Comparison of ENCODE assay signal across 1 cellular context in genomic region chr5:5360878-5361520, GRCh38.
A peak's percentile ranks its signal among the peaks of the same experiment; 100 is the strongest.
TF ChIP-seq lines count a peak whose summit lies in the region.

No MANE protein-coding gene starts in this region.

TF ChIP-seq in HepG2, 621 proteins besides CTCF, POLR2A, EP300 and RAD21 (continued from another document and continues in another):
- no peak for TF ChIP-seq GTF3A (CRISPR knock-in tag; conservative IDR thresholded peaks at IDR 0.05)
- TF ChIP-seq SOX5 (CRISPR knock-in tag; IDR thresholded peaks at IDR 0.05; ENCODE audit: borderline replicate concordance), result peak; percentile 97
- peak; percentile 47 for TF ChIP-seq TBL1XR1 (IDR thresholded peaks at IDR 0.05; ENCODE audit: borderline replicate concordance, low read length, partially characterized antibody)
- 0 out of 2 replicates have a peak, but pooled peaks have one; percentile 62 for TF ChIP-seq ZNF501 (CRISPR knock-in tag; IDR thresholded peaks at IDR 0.05)
- TF ChIP-seq, protein P1, sequence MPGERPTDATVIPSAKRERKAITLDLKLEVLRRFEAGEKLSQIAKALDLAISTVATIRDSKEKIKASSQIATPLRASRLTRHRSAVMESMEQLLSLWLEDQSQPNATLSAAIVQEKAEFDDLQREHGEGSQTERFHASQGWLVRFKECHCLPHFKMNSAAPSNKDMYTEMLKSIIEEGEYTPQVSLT (CRISPR knock-in tag; IDR thresholded peaks at IDR 0.05; ENCODE audit: borderline replicate concordance, low read depth), result no peak
- TF ChIP-seq ATF7-NPFF (CRISPR knock-in tag; IDR thresholded peaks at IDR 0.05; ENCODE audit: low read depth), result no peak
- TF ChIP-seq CENPX (CRISPR knock-in tag; IDR thresholded peaks at IDR 0.05), result no peak
- no peak for TF ChIP-seq ZNF121 (CRISPR knock-in tag; IDR thresholded peaks at IDR 0.05)
- TF ChIP-seq HDAC6 (IDR thresholded peaks at IDR 0.05; ENCODE audit: low read depth, low read length), result no peak
- TF ChIP-seq ZNF160 (CRISPR knock-in tag; IDR thresholded peaks at IDR 0.05), result no peak
- no peak for TF ChIP-seq ETV5 (CRISPR knock-in tag; IDR thresholded peaks at IDR 0.05; ENCODE audit: borderline replicate concordance)
- no peak for TF ChIP-seq BCL3 (CRISPR knock-in tag; IDR thresholded peaks at IDR 0.05)
- TF ChIP-seq ZHX1 (CRISPR knock-in tag; IDR thresholded peaks at IDR 0.05; ENCODE audit: low read depth), result no peak
- no peak for TF ChIP-seq HNRNPL (IDR thresholded peaks at IDR 0.05; ENCODE audit: low read depth, low read length)
- TF ChIP-seq FOXC1 (CRISPR knock-in tag; IDR thresholded peaks at IDR 0.05; ENCODE audit: borderline replicate concordance), result no peak
- TF ChIP-seq ZNF549 (CRISPR knock-in tag; IDR thresholded peaks at IDR 0.05), result no peak
- TF ChIP-seq MAF1 (CRISPR knock-in tag; IDR thresholded peaks at IDR 0.05; ENCODE audit: borderline replicate concordance), result no peak
- TF ChIP-seq, protein P2, sequence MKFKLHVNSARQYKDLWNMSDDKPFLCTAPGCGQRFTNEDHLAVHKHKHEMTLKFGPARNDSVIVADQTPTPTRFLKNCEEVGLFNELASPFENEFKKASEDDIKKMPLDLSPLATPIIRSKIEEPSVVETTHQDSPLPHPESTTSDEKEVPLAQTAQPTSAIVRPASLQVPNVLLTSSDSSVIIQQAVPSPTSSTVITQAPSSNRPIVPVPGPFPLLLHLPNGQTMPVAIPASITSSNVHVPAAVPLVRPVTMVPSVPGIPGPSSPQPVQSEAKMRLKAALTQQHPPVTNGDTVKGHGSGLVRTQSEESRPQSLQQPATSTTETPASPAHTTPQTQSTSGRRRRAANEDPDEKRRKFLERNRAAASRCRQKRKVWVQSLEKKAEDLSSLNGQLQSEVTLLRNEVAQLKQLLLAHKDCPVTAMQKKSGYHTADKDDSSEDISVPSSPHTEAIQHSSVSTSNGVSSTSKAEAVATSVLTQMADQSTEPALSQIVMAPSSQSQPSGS (CRISPR knock-in tag; IDR thresholded peaks at IDR 0.05), result no peak
- no peak for TF ChIP-seq ZNF17 (CRISPR knock-in tag; IDR thresholded peaks at IDR 0.05)
- TF ChIP-seq PRDM4 (CRISPR knock-in tag; IDR thresholded peaks at IDR 0.05; ENCODE audit: borderline replicate concordance), result no peak
- TF ChIP-seq RFX3 (CRISPR knock-in tag; IDR thresholded peaks at IDR 0.05), result 0 out of 2 replicates have a peak, but pooled peaks have one; percentile 40
- no peak for TF ChIP-seq ZNF780A (CRISPR knock-in tag; IDR thresholded peaks at IDR 0.05)
- TF ChIP-seq ZBTB21 (CRISPR knock-in tag; IDR thresholded peaks at IDR 0.05), result no peak
- TF ChIP-seq, protein P3, sequence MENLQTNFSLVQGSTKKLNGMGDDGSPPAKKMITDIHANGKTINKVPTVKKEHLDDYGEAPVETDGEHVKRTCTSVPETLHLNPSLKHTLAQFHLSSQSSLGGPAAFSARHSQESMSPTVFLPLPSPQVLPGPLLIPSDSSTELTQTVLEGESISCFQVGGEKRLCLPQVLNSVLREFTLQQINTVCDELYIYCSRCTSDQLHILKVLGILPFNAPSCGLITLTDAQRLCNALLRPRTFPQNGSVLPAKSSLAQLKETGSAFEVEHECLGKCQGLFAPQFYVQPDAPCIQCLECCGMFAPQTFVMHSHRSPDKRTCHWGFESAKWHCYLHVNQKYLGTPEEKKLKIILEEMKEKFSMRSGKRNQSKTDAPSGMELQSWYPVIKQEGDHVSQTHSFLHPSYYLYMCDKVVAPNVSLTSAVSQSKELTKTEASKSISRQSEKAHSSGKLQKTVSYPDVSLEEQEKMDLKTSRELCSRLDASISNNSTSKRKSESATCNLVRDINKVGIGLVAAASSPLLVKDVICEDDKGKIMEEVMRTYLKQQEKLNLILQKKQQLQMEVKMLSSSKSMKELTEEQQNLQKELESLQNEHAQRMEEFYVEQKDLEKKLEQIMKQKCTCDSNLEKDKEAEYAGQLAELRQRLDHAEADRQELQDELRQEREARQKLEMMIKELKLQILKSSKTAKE (CRISPR knock-in tag; IDR thresholded peaks at IDR 0.05; ENCODE audit: borderline replicate concordance), result peak; percentile 76; the same call in 1 of the 2 replicates
- TF ChIP-seq MTA3 (CRISPR knock-in tag; IDR thresholded peaks at IDR 0.05), result no peak
- TF ChIP-seq PCBP1 (IDR thresholded peaks at IDR 0.05; ENCODE audit: borderline replicate concordance, low read depth, low read length), result no peak
- no peak for TF ChIP-seq GATA4 (IDR thresholded peaks at IDR 0.05; ENCODE audit: borderline replicate concordance, low read depth)
- TF ChIP-seq SNAPC2 (CRISPR knock-in tag; IDR thresholded peaks at IDR 0.05), result peak; percentile 76; the same call in 1 of the 2 replicates
- TF ChIP-seq CEBPG (CRISPR knock-in tag; IDR thresholded peaks at IDR 0.05), result peak; percentile 81
- TF ChIP-seq MBNL3 (CRISPR knock-in tag; conservative IDR thresholded peaks at IDR 0.05), result no peak
- TF ChIP-seq ZNF292 (CRISPR knock-in tag; IDR thresholded peaks at IDR 0.05; ENCODE audit: borderline replicate concordance, low read depth), result peak; percentile 66; the same call in 1 of the 2 replicates
- no peak for TF ChIP-seq TIGD3 (CRISPR knock-in tag; IDR thresholded peaks at IDR 0.05; ENCODE audit: borderline replicate concordance)
- TF ChIP-seq ZNF619 (CRISPR knock-in tag; IDR thresholded peaks at IDR 0.05), result no peak
- 0 out of 2 replicates have a peak, but pooled peaks have one; percentile 49 for TF ChIP-seq ZNF33B (CRISPR knock-in tag; IDR thresholded peaks at IDR 0.05)
- TF ChIP-seq DNMT1 (CRISPR knock-in tag; IDR thresholded peaks at IDR 0.05), result no peak
- no peak for TF ChIP-seq POLR2AphosphoS2 (IDR thresholded peaks at IDR 0.05; ENCODE audit: low read depth, low read length)
- no peak for TF ChIP-seq PRDM10 (CRISPR knock-in tag; IDR thresholded peaks at IDR 0.05; ENCODE audit: low read depth)
- TF ChIP-seq ADNP (CRISPR knock-in tag; IDR thresholded peaks at IDR 0.05), result no peak
- peak; percentile 17; the same call in 1 of the 2 replicates for TF ChIP-seq SMC3 (IDR thresholded peaks at IDR 0.05; ENCODE audit: low read length)
- no peak for TF ChIP-seq ZFP41 (CRISPR knock-in tag; IDR thresholded peaks at IDR 0.05; ENCODE audit: borderline replicate concordance)
- no peak for TF ChIP-seq PREB (CRISPR knock-in tag; IDR thresholded peaks at IDR 0.05)
